Comparison of ENCODE assay signal across 9 cellular contexts in genomic region chr17:48543854-48544355, GRCh38. TPM values are rescaled to one million over a fixed set of nuclear protein-coding genes. Genes with fewer than 3 reads are reported as not detected.
DNase-seq lines count a peak whose midpoint lies in the region; ATAC-seq lines count a peak whose summit lies in the region.
"Had no signal": no experiment of that assay in that cellular context is flagged by ENCODE, and none has a peak within 500 bp of the region (broad histone marks: within the 10 kb centered on the region; RNA-seq: fewer than 3 reads in every experiment).

No MANE protein-coding gene starts in this region.

- H3K27me3 Mint-ChIP-seq in activated naive CD4-positive, alpha-beta T cell treated with anti-CD3 and anti-CD28 coated beads for 36 hours (ENCODE audit: low read depth) = peaks cover 9% of the 10 kb centered on the region

- intact Hi-C loops in activated naive CD4-positive, alpha-beta T cell treated with anti-CD3 and anti-CD28 coated beads for 36 hours (cut with micrococcal nuclease) = loop anchor here (1.0 to 5.0 kb wide), 2 partner anchors 34 to 52 kb away; partner anchors contain the start of gene HOXB4

- H3K9me3 ChIP-seq in iPS-18c (ENCODE audit: control insufficient read depth, insufficient read depth, low read length) = no peaks in the 10 kb centered on the region

- peaks cover 14% of the 10 kb centered on the region for H3K36me3 Mint-ChIP-seq in activated naive CD4-positive, alpha-beta T cell treated with anti-CD3 and anti-CD28 coated beads for 36 hours (ENCODE audit: low read depth)

- CTCF ChIA-PET in activated naive CD4-positive, alpha-beta T cell treated with anti-CD3 and anti-CD28 coated beads for 36 hours (lab: Charles Lee) = interaction anchor here (1.2 kb wide), 1 partner anchor 36 kb away, joined by 4 read pairs; no protein-coding TSS in a partner anchor

- peak; percentile 24 for DNase-seq in NCI-H1694 treated with DMSO at 0.1 percent for 48 hours (lab: John Stamatoyannopoulos, UW)
- no peak for DNase-seq in NCI-H1694 (lab: John Stamatoyannopoulos, UW)
- DNase-seq in activated naive CD4-positive, alpha-beta T cell treated with anti-CD3 and anti-CD28 coated beads for 36 hours = peak; percentile 48
- DNase-seq in stimulated activated CD4-positive, alpha-beta T cell treated with anti-CD3 and anti-CD28 coated beads, Interleukin-4, amount 100 ng/mL, for 24 hours = peak; percentile 49
- DNase-seq in NK-92 (lab: John Stamatoyannopoulos, UW; ENCODE audit: unreplicated experiment) = no peak
- DNase-seq in NCI-H1092 treated with DMSO at 0.1 percent for 48 hours (lab: John Stamatoyannopoulos, UW) = no peak

- ATAC-seq in HG03139 (IDR thresholded peaks at IDR 0.05; ENCODE audit: unreplicated experiment) = no peak

- no peaks in the 10 kb centered on the region for H3K9me3 Mint-ChIP-seq in activated naive CD4-positive, alpha-beta T cell treated with anti-CD3 and anti-CD28 coated beads for 36 hours

- H3K27ac Mint-ChIP-seq in activated naive CD4-positive, alpha-beta T cell treated with anti-CD3 and anti-CD28 coated beads for 36 hours = peak overlapping the region; percentile 96

- H3K4me1 Mint-ChIP-seq in activated naive CD4-positive, alpha-beta T cell treated with anti-CD3 and anti-CD28 coated beads for 36 hours (ENCODE audit: low read depth) = peaks cover 59% of the 10 kb centered on the region

- H3K4me3 ChIP-seq in iPS-18c (ENCODE audit: insufficient read depth, low read depth, low read length) = peak overlapping the region; percentile 47; the same call in 1 of the 2 replicates

- peak overlapping the region; percentile 96 for H3K4me3 Mint-ChIP-seq in activated naive CD4-positive, alpha-beta T cell treated with anti-CD3 and anti-CD28 coated beads for 36 hours

RNA-seq across cellular contexts. Expression of gene HOXB2, which starts 1.0 kb away (rescaled TPM):
- 10 to 100 TPM; 15.6 to 18.2 TPM for total RNA-seq in activated naive CD4-positive, alpha-beta T cell treated with anti-CD3 and anti-CD28 coated beads for 36 hours

RNA-seq across cellular contexts. Expression of gene HOXB1, which starts 13.1 kb away (rescaled TPM):
- not detected for total RNA-seq in activated naive CD4-positive, alpha-beta T cell treated with anti-CD3 and anti-CD28 coated beads for 36 hours
- total RNA-seq: T-helper 1 cell treated with Interleukin-12 subunit alpha and Interleukin-12 subunit beta and Interleukin-4 antibody, amounts not matched to agents 30 ng/mL and 1 ng/mL, for 36 hours had no signal

RNA-seq across cellular contexts. Expression of gene HOXB4, which starts 34.2 kb away (rescaled TPM):
- 1 to 10 TPM; 2.3 to 2.5 TPM for total RNA-seq in activated naive CD4-positive, alpha-beta T cell treated with anti-CD3 and anti-CD28 coated beads for 36 hours

RNA-seq across cellular contexts. Expression of gene HOXB3, which starts 46.1 kb away (rescaled TPM):
- total RNA-seq in activated naive CD4-positive, alpha-beta T cell treated with anti-CD3 and anti-CD28 coated beads for 36 hours = 1 to 10 TPM; 2.0 TPM

RNA-seq across cellular contexts. Expression of gene HOXB5, which starts 49.7 kb away (rescaled TPM):
- not detected for total RNA-seq in activated naive CD4-positive, alpha-beta T cell treated with anti-CD3 and anti-CD28 coated beads for 36 hours

Comparison
In these comparisons a context has a peak if more than half of its experiments do, and no peak if none do; other contexts are left out.
1. DNase-seq: peak in NCI-H1694 treated with DMSO at 0.1 percent for 48 hours (single experiment), activated naive CD4-positive, alpha-beta T cell treated with anti-CD3 and anti-CD28 coated beads for 36 hours (single experiment) and stimulated activated CD4-positive, alpha-beta T cell treated with anti-CD3 and anti-CD28 coated beads, Interleukin-4, amount 100 ng/mL, for 24 hours (single experiment); none in NCI-H1694 (single experiment), NK-92 (single experiment) and NCI-H1092 treated with DMSO at 0.1 percent for 48 hours (single experiment).